Comparison of ENCODE assay signal across 8 cellular contexts in genomic region chr17:56938206-56938605, GRCh38. TPM values are rescaled to one million over a fixed set of nuclear protein-coding genes. Genes with fewer than 3 reads are reported as not detected.
A peak's percentile ranks its signal among the peaks of the same experiment; 100 is the strongest.
DNase-seq lines count a peak whose midpoint lies in the region; ATAC-seq, FAIRE-seq and TF ChIP-seq lines count a peak whose summit lies in the region.
"Not testable (repeated sequence)": the region's sequence is repeated elsewhere in the genome, so short reads cannot be mapped to it uniquely, and the experiment has no call there.

No MANE protein-coding gene starts in this region.

- not testable (repeated sequence) for TF ChIP-seq RAD21 in IMR-90 (IDR thresholded peaks at IDR 0.05; ENCODE audit: low read length)

- TF ChIP-seq CTCF in IMR-90 (conservative IDR thresholded peaks at IDR 0.05; ENCODE audit: low read depth, low read length); Panc1 (IDR thresholded peaks at IDR 0.05); endothelial cell of umbilical vein (IDR thresholded peaks at IDR 0.05; ENCODE audit: extremely low read depth in 1 of 2, insufficient read depth in 1 of 2, low read depth in 1 of 2, low read length in 2 of 2); keratinocyte (optimal IDR thresholded peaks at IDR 0.05 in 1 of 3, IDR thresholded peaks at IDR 0.05 in 1 of 3, conservative IDR thresholded peaks at IDR 0.05 in 1 of 3; ENCODE audit: extremely low read depth in 1 of 3, insufficient read depth in 2 of 3, low read length in 3 of 3): not testable (repeated sequence)

- H3K9me3 ChIP-seq in IMR-90 (ENCODE audit: control insufficient read depth, insufficient read depth, low read length); Panc1 (ENCODE audit: control insufficient read depth, insufficient read depth, low read depth, low read length); endothelial cell of umbilical vein (replicated peaks; ENCODE audit: control insufficient read depth, insufficient read depth, low read length); keratinocyte (ENCODE audit: control insufficient read depth, low read depth, low read length): not testable (repeated sequence)

- H3K4me1 ChIP-seq in IMR-90 (ENCODE audit: control insufficient read depth, insufficient read depth, low read length); Panc1 (ENCODE audit: control insufficient read depth, insufficient read depth, low read length): not testable (repeated sequence)
- peaks cover 24% of the 10 kb centered on the region for H3K4me1 ChIP-seq in endothelial cell of umbilical vein (ENCODE audit: control insufficient read depth, extremely low read depth, insufficient read depth, low read length)
- peaks cover 33% of the 10 kb centered on the region for H3K4me1 ChIP-seq in keratinocyte (ENCODE audit: control insufficient read depth, extremely low read depth, insufficient read depth, low read length)

- not testable (repeated sequence) for BruUV-seq in IMR-90 (replicated peaks; lab: Mats Ljungman, UMichigan); endothelial cell of umbilical vein (replicated peaks; lab: Mats Ljungman, UMichigan)
- BruUV-seq in Panc1 (replicated peaks; lab: Mats Ljungman, UMichigan), result TSS peak; percentile 69

- not testable (repeated sequence) for H2BK5ac ChIP-seq in IMR-90 (ENCODE audit: low read depth, low read length, poor library complexity, severe bottlenecking)

- H3K36me3 ChIP-seq in IMR-90 (ENCODE audit: control insufficient read depth, insufficient read depth, low read length), result peaks cover 24% of the 10 kb centered on the region
- peaks cover 10% of the 10 kb centered on the region; the same call in 1 of the 2 replicates for H3K36me3 ChIP-seq in Panc1 (ENCODE audit: control insufficient read depth, insufficient read depth, low read length)
- not testable (repeated sequence) for H3K36me3 ChIP-seq in endothelial cell of umbilical vein (ENCODE audit: control insufficient read depth in 2 of 2, extremely low read depth in 1 of 2, insufficient read depth in 2 of 2, low read length in 2 of 2)
- H3K36me3 ChIP-seq in keratinocyte (ENCODE audit: control insufficient read depth in 2 of 2, extremely low read depth in 1 of 2, insufficient read depth in 2 of 2, low read length in 2 of 2), result peaks cover 4 to 10% of the 10 kb centered on the region in 2 experiments

- peaks cover 37% of the 10 kb centered on the region for H3K4me1 Mint-ChIP-seq in activated CD4-positive, alpha-beta memory T cell treated with anti-CD3 and anti-CD28 coated beads, Interleukin-2, amount 10 ng/mL, durations not matched to agents 7 days and 5 days
- peaks cover 15% of the 10 kb centered on the region for H3K4me1 Mint-ChIP-seq in stimulated activated effector memory CD8-positive, alpha-beta T cell treated with anti-CD3 and anti-CD28 coated beads, Interleukin-12 subunit alpha, Interleukin-12 subunit beta, amount 100 ng/mL, for 72 hours

- peak overlapping the region; percentile 55 for H3K27ac Mint-ChIP-seq in activated CD4-positive, alpha-beta memory T cell treated with anti-CD3 and anti-CD28 coated beads, Interleukin-2, amount 10 ng/mL, durations not matched to agents 7 days and 5 days
- H3K27ac Mint-ChIP-seq in activated naive CD4-positive, alpha-beta T cell treated with anti-CD3 and anti-CD28 coated beads, Interleukin-2, amount 50 U/mL, for 72 hours, result peak overlapping the region; percentile 66 to 72
- peak overlapping the region; percentile 8 for H3K27ac Mint-ChIP-seq in stimulated activated effector memory CD8-positive, alpha-beta T cell treated with anti-CD3 and anti-CD28 coated beads, Interleukin-12 subunit alpha, Interleukin-12 subunit beta, amount 100 ng/mL, for 72 hours

- H3K14ac ChIP-seq in IMR-90 (replicated peaks; ENCODE audit: low read depth, low read length), result not testable (repeated sequence)

- ATAC-seq in IMR-90 (ENCODE audit: low read depth); Panc1; activated naive CD4-positive, alpha-beta T cell treated with anti-CD3 and anti-CD28 coated beads, Interleukin-2, amount 50 U/mL, for 72 hours; stimulated activated effector memory CD8-positive, alpha-beta T cell treated with anti-CD3 and anti-CD28 coated beads, Interleukin-12 subunit alpha, Interleukin-12 subunit beta, amount 100 ng/mL, for 72 hours: not testable (repeated sequence)

- not testable (repeated sequence) for TF ChIP-seq POLR2A in IMR-90 (IDR thresholded peaks at IDR 0.05; ENCODE audit: low read depth, low read length); endothelial cell of umbilical vein (IDR thresholded peaks at IDR 0.05; ENCODE audit: low read depth, low read length)

- H3K4me2 ChIP-seq in IMR-90 (ENCODE audit: low read depth, low read length), result not testable (repeated sequence)
- H3K4me2 ChIP-seq in endothelial cell of umbilical vein (ENCODE audit: insufficient read depth, low read length) (peak overlapping the region; percentile 89), keratinocyte (ENCODE audit: control insufficient read depth, extremely low read depth, insufficient read depth, low read depth, low read length) (peak overlapping the region; percentile 31)

- not testable (repeated sequence) for H2BK20ac ChIP-seq in IMR-90 (ENCODE audit: low read depth, low read length)

- dilution Hi-C loops in IMR-90 (cut with HindIII; ENCODE audit: low sequenced_read_pairs, unreplicated experiment); endothelial cell of umbilical vein (cut with MboI; ENCODE audit: extremely low pct_ligation_motif_present, low sequenced_read_pairs); keratinocyte (cut with MboI; ENCODE audit: extremely low pct_ligation_motif_present, low sequenced_read_pairs): not testable (repeated sequence)

- H4K5ac ChIP-seq in IMR-90 (ENCODE audit: low read depth, low read length), result not testable (repeated sequence)

- not testable (repeated sequence) for H3K23ac ChIP-seq in IMR-90 (ENCODE audit: low read depth, low read length)

- not testable (repeated sequence) for H3K56ac ChIP-seq in IMR-90 (ENCODE audit: extremely low read depth, insufficient read depth, low read length)

- H3K79me1 ChIP-seq in IMR-90 (ENCODE audit: low read depth in 1 of 2, low read length in 2 of 2), result not testable (repeated sequence)

- H3K4me3 ChIP-seq in IMR-90 (ENCODE audit: insufficient read depth, low read depth, low read length); Panc1 (ENCODE audit: low read depth in 2 of 2, low read length in 2 of 2); keratinocyte (ENCODE audit: control insufficient read depth in 2 of 3, extremely low read depth in 1 of 3, insufficient read depth in 2 of 3, low read depth in 1 of 3, low read length in 3 of 3): not testable (repeated sequence)
- H3K4me3 ChIP-seq in endothelial cell of umbilical vein (replicated peaks in 1 of 3; ENCODE audit: insufficient read depth in 1 of 3, low read depth in 1 of 3, low read length in 3 of 3), result peak overlapping the region in 1 of 3 experiments; percentile 30

- FAIRE-seq in endothelial cell of umbilical vein (lab: Jason Lieb, UNC), result peak; percentile 70
- not testable (repeated sequence) for FAIRE-seq in keratinocyte (lab: Jason Lieb, UNC)

- H3K27ac ChIP-seq in IMR-90 (ENCODE audit: insufficient read depth, low read length); Panc1 (ENCODE audit: low read length); keratinocyte (ENCODE audit: control insufficient read depth, insufficient read depth, low read length): not testable (repeated sequence)
- H3K27ac ChIP-seq in endothelial cell of umbilical vein (ENCODE audit: insufficient read depth, low read depth, low read length), result peak overlapping the region; percentile 78

- not testable (repeated sequence) for H3K27me3 ChIP-seq in IMR-90 (ENCODE audit: control insufficient read depth, insufficient read depth, low read length); Panc1 (ENCODE audit: control insufficient read depth, insufficient read depth, low read length); endothelial cell of umbilical vein (ENCODE audit: control insufficient read depth in 2 of 2, insufficient read depth in 2 of 2, low read length in 2 of 2); keratinocyte (ENCODE audit: control insufficient read depth, extremely low read depth, insufficient read depth, low read length)

- in situ Hi-C loops in IMR-90 (cut with MboI; ENCODE audit: low sequenced_read_pairs), result loop anchor here (5.0 to 25.0 kb wide), 2 partner anchors 121 to 351 kb away; partner anchors contain the start of gene NOG
- in situ Hi-C loops in Panc1 (cut with HindIII; ENCODE audit: low pct_unique_long_range_greater_than_20kb, low sequenced_read_pairs), result not testable (repeated sequence)

- not testable (repeated sequence) for H3K9me3 Mint-ChIP-seq in activated CD4-positive, alpha-beta memory T cell treated with anti-CD3 and anti-CD28 coated beads, Interleukin-2, amount 10 ng/mL, durations not matched to agents 7 days and 5 days; activated naive CD4-positive, alpha-beta T cell treated with anti-CD3 and anti-CD28 coated beads, Interleukin-2, amount 50 U/mL, for 72 hours; stimulated activated effector memory CD8-positive, alpha-beta T cell treated with anti-CD3 and anti-CD28 coated beads, Interleukin-12 subunit alpha, Interleukin-12 subunit beta, amount 100 ng/mL, for 72 hours

- not testable (repeated sequence) for H4K8ac ChIP-seq in IMR-90 (ENCODE audit: low read depth in 2 of 2, low read length in 2 of 2)

- H2AK9ac ChIP-seq in IMR-90 (replicated peaks; ENCODE audit: low read depth, low read length, poor library complexity), result not testable (repeated sequence)

- not testable (repeated sequence) for H3K9ac ChIP-seq in IMR-90 (ENCODE audit: low read depth, low read length); keratinocyte (ENCODE audit: control insufficient read depth, extremely low read depth, insufficient read depth, low read length)
- H3K9ac ChIP-seq in endothelial cell of umbilical vein (replicated peaks; ENCODE audit: extremely low read depth, insufficient read depth, low read length), result peak overlapping the region; percentile 41

- not testable (repeated sequence) for H2AFZ ChIP-seq in IMR-90 (replicated peaks; ENCODE audit: low read length, poor library complexity); endothelial cell of umbilical vein (ENCODE audit: low read depth, low read length); keratinocyte (ENCODE audit: control insufficient read depth, low read length)

- not testable (repeated sequence) for H3K79me2 ChIP-seq in endothelial cell of umbilical vein (ENCODE audit: control insufficient read depth, insufficient read depth, low read length); keratinocyte (ENCODE audit: control insufficient read depth, insufficient read depth, low read length)

- POLR2A ChIA-PET in IMR-90 (lab: Charles Lee; ENCODE audit: unreplicated experiment); Panc1 (lab: Charles Lee); activated CD4-positive, alpha-beta memory T cell treated with anti-CD3 and anti-CD28 coated beads, Interleukin-2, amount 10 ng/mL, durations not matched to agents 7 days and 5 days (lab: Charles Lee): not testable (repeated sequence)
- POLR2A ChIA-PET in endothelial cell of umbilical vein (lab: Charles Lee), result interaction anchor here (1.0 kb wide), 1 partner anchor 24 kb away, joined by 5 read pairs; the partner anchor contains the start of gene TRIM25

- H3K36me3 Mint-ChIP-seq in activated CD4-positive, alpha-beta memory T cell treated with anti-CD3 and anti-CD28 coated beads, Interleukin-2, amount 10 ng/mL, durations not matched to agents 7 days and 5 days (ENCODE audit: low read depth), result peaks cover 51% of the 10 kb centered on the region
- H3K36me3 Mint-ChIP-seq in activated naive CD4-positive, alpha-beta T cell treated with anti-CD3 and anti-CD28 coated beads, Interleukin-2, amount 50 U/mL, for 72 hours, result peaks cover 16 to 25% of the 10 kb centered on the region in 2 donors
- peaks cover 85% of the 10 kb centered on the region for H3K36me3 Mint-ChIP-seq in stimulated activated effector memory CD8-positive, alpha-beta T cell treated with anti-CD3 and anti-CD28 coated beads, Interleukin-12 subunit alpha, Interleukin-12 subunit beta, amount 100 ng/mL, for 72 hours

- not testable (repeated sequence) for H2BK15ac ChIP-seq in IMR-90 (ENCODE audit: low read depth, low read length)

- H4K91ac ChIP-seq in IMR-90 (ENCODE audit: insufficient read depth, low read depth, low read length), result not testable (repeated sequence)

- H4K20me1 ChIP-seq in IMR-90 (ENCODE audit: insufficient read depth, low read length); endothelial cell of umbilical vein (replicated peaks; ENCODE audit: control insufficient read depth, extremely low read depth, insufficient read depth, low read length); keratinocyte (ENCODE audit: control insufficient read depth, extremely low read depth, insufficient read depth, low read length): not testable (repeated sequence)

- H3K18ac ChIP-seq in IMR-90 (ENCODE audit: low read depth, low read length), result not testable (repeated sequence)

- intact Hi-C loops in IMR-90 (cut with micrococcal nuclease); endothelial cell of umbilical vein (cut with micrococcal nuclease): not testable (repeated sequence)
- intact Hi-C loops in Panc1 (cut with micrococcal nuclease; ENCODE audit: unreplicated experiment), result loop anchor here (2.0 kb wide), 1 partner anchor 119 kb away; no protein-coding TSS in a partner anchor

- not testable (repeated sequence) for H3K4ac ChIP-seq in IMR-90 (ENCODE audit: low read depth, low read length)

- not testable (repeated sequence) for H3K9me1 ChIP-seq in IMR-90 (ENCODE audit: insufficient read depth, low read length); endothelial cell of umbilical vein (replicated peaks; ENCODE audit: control insufficient read depth, extremely low read depth, insufficient read depth, low read length); keratinocyte (ENCODE audit: control insufficient read depth, extremely low read depth, insufficient read depth, low read length)

- no CpG with 5 or more reads among the region's 5 CpGs for WGBS in IMR-90 (ENCODE audit: extremely low coverage in 2 of 2, insufficient read length in 1 of 2), 2 experiments

- not testable (repeated sequence) for H3K27me3 Mint-ChIP-seq in activated CD4-positive, alpha-beta memory T cell treated with anti-CD3 and anti-CD28 coated beads, Interleukin-2, amount 10 ng/mL, durations not matched to agents 7 days and 5 days

- not testable (repeated sequence) for H2BK120ac ChIP-seq in IMR-90 (ENCODE audit: low read depth, low read length)

- not testable (repeated sequence) for H3K4me3 Mint-ChIP-seq in activated CD4-positive, alpha-beta memory T cell treated with anti-CD3 and anti-CD28 coated beads, Interleukin-2, amount 10 ng/mL, durations not matched to agents 7 days and 5 days; stimulated activated effector memory CD8-positive, alpha-beta T cell treated with anti-CD3 and anti-CD28 coated beads, Interleukin-12 subunit alpha, Interleukin-12 subunit beta, amount 100 ng/mL, for 72 hours

- H2AK5ac ChIP-seq in IMR-90 (ENCODE audit: low read depth, low read length), result not testable (repeated sequence)

- DNase-seq in Daoy (ENCODE audit: low read depth), result peak; percentile 8
- DNase-seq in IMR-90, result peak; percentile 27
- DNase-seq in Panc1 (ENCODE audit: low read depth, low spot score); activated CD4-positive, alpha-beta memory T cell treated with anti-CD3 and anti-CD28 coated beads, Interleukin-2, amount 10 ng/mL, durations not matched to agents 7 days and 5 days; activated naive CD4-positive, alpha-beta T cell treated with anti-CD3 and anti-CD28 coated beads, Interleukin-2, amount 50 U/mL, for 72 hours (ENCODE audit: low spot score in 2 of 2); keratinocyte (ENCODE audit: low read depth, low spot score); stimulated activated effector memory CD8-positive, alpha-beta T cell treated with anti-CD3 and anti-CD28 coated beads, Interleukin-12 subunit alpha, Interleukin-12 subunit beta, amount 100 ng/mL, for 72 hours (ENCODE audit: low spot score in 2 of 2): not testable (repeated sequence)
- DNase-seq in endothelial cell of umbilical vein (ENCODE audit: low read depth, low spot score), result peak; percentile 67

- CTCF ChIA-PET in IMR-90 (lab: Yijun Ruan, JAX); Panc1 (lab: Charles Lee): not testable (repeated sequence)
- CTCF ChIA-PET in activated CD4-positive, alpha-beta memory T cell treated with anti-CD3 and anti-CD28 coated beads, Interleukin-2, amount 10 ng/mL, durations not matched to agents 7 days and 5 days (lab: Charles Lee), result interaction anchor here (0.8 to 1.1 kb wide), 3 partner anchors 27 to 120 kb away, joined by 3 to 7 read pairs (median 3); no protein-coding TSS in a partner anchor
- CTCF ChIA-PET in endothelial cell of umbilical vein (lab: Charles Lee), result interaction anchor here (0.7 to 1.1 kb wide), 5 partner anchors 33 to 158 kb away, joined by 3 to 25 read pairs (median 4); no protein-coding TSS in a partner anchor

RNA-seq across cellular contexts. Expression of gene COIL, which starts 22.6 kb away (rescaled TPM):
- 16.5 and 16.9 TPM in 2 replicates for total RNA-seq in Daoy (2014; rRNA removed; shearing (Covaris generic))
- 13.3 and 21.7 TPM in 2 replicates for total RNA-seq in IMR-90 (2012; rRNA removed)
- 4.3 and 5.2 TPM in 2 replicates for polyA plus RNA-seq in IMR-90 (2012; rRNA removed)
- 1.2 and 1.9 TPM in 2 replicates for polyA plus RNA-seq in IMR-90 (2012; cell fraction: cytosol; rRNA removed)
- polyA plus RNA-seq in IMR-90 (2012; cell fraction: nucleus; rRNA removed; ENCODE audit: low replicate concordance), result 1.7 and 5.6 TPM in 2 replicates
- total RNA-seq in Panc1 (2021; ENCODE audit: unreplicated experiment), result 32.9 TPM
- polyA plus RNA-seq in Panc1 (2012; ENCODE audit: insufficient read length), result 12.3 TPM
- 10 to 100 TPM; 16.2 to 17.2 TPM for total RNA-seq in activated CD4-positive, alpha-beta memory T cell treated with anti-CD3 and anti-CD28 coated beads, Interleukin-2, amount 10 ng/mL, durations not matched to agents 7 days and 5 days
- total RNA-seq in activated naive CD4-positive, alpha-beta T cell treated with anti-CD3 and anti-CD28 coated beads, Interleukin-2, amount 50 U/mL, for 72 hours, result 10 to 100 TPM; 22.6 to 26.1 TPM
- total RNA-seq in endothelial cell of umbilical vein, result 17.6 and 20.6 TPM in 2 replicates
- 2.7 and 4.2 TPM in 2 replicates for polyA plus RNA-seq in endothelial cell of umbilical vein
- 4.8 and 5.3 TPM in 2 replicates for polyA plus RNA-seq in endothelial cell of umbilical vein (2011; cell fraction: cytosol; rRNA removed)
- 6.7 and 7.6 TPM in 2 replicates for polyA plus RNA-seq in endothelial cell of umbilical vein (2011; cell fraction: nucleus; rRNA removed)
- polyA plus RNA-seq in endothelial cell of umbilical vein (2012), result 12.0 and 16.0 TPM in 2 replicates
- 3.9 and 5.0 TPM in 2 replicates for polyA minus RNA-seq in endothelial cell of umbilical vein
- 3.8 TPM for polyA minus RNA-seq in endothelial cell of umbilical vein (2011; cell fraction: cytosol; rRNA and poly(A)+ RNA removed)
- 5.0 and 5.1 TPM in 2 replicates for polyA minus RNA-seq in endothelial cell of umbilical vein (2011; cell fraction: nucleus; rRNA and poly(A)+ RNA removed)
- 7.2 to 11.6 TPM (median 8.3 TPM) in 3 replicates for polyA plus RNA-seq in keratinocyte
- polyA plus RNA-seq in keratinocyte (2011; ENCODE audit: low read depth), result 23.9 TPM
- polyA plus RNA-seq in keratinocyte (2011; cell fraction: cytosol; rRNA removed), result 4.6 and 7.5 TPM in 2 replicates
- polyA plus RNA-seq in keratinocyte (2011; cell fraction: nucleus; rRNA removed), result 8.7 and 13.9 TPM in 2 replicates
- polyA plus RNA-seq in keratinocyte (2012; ENCODE audit: low replicate concordance), result 12.0 and 13.5 TPM in 2 replicates
- 1.7 to 3.9 TPM (median 3.0 TPM) in 3 replicates for polyA minus RNA-seq in keratinocyte
- 2.3 TPM for polyA minus RNA-seq in keratinocyte (2011; cell fraction: cytosol; rRNA and poly(A)+ RNA removed)
- polyA minus RNA-seq in keratinocyte (2011; cell fraction: nucleus; rRNA and poly(A)+ RNA removed), result 3.3 and 4.3 TPM in 2 replicates

RNA-seq across cellular contexts. Expression of gene TRIM25, which starts 24.4 kb away (rescaled TPM):
- total RNA-seq in Daoy (2014; rRNA removed; shearing (Covaris generic)), result 4.5 and 10.1 TPM in 2 replicates
- total RNA-seq in IMR-90 (2012; rRNA removed), result 25.5 and 28.9 TPM in 2 replicates
- polyA plus RNA-seq in IMR-90 (2012; rRNA removed), result 27.5 and 29.9 TPM in 2 replicates
- polyA plus RNA-seq in IMR-90 (2012; cell fraction: cytosol; rRNA removed), result 8.4 and 14.0 TPM in 2 replicates
- 57.2 and 84.7 TPM in 2 replicates for polyA plus RNA-seq in IMR-90 (2012; cell fraction: nucleus; rRNA removed; ENCODE audit: low replicate concordance)
- total RNA-seq in Panc1 (2021; ENCODE audit: unreplicated experiment), result 73.2 TPM
- 42.3 TPM for polyA plus RNA-seq in Panc1 (2012; ENCODE audit: insufficient read length)
- 100 to 1,000 TPM; 180 to 181 TPM for total RNA-seq in activated CD4-positive, alpha-beta memory T cell treated with anti-CD3 and anti-CD28 coated beads, Interleukin-2, amount 10 ng/mL, durations not matched to agents 7 days and 5 days
- total RNA-seq in activated naive CD4-positive, alpha-beta T cell treated with anti-CD3 and anti-CD28 coated beads, Interleukin-2, amount 50 U/mL, for 72 hours, result 100 to 1,000 TPM; 139 to 215 TPM
- total RNA-seq in endothelial cell of umbilical vein, result 69.4 and 98.4 TPM in 2 replicates
- polyA plus RNA-seq in endothelial cell of umbilical vein, result 42.8 and 51.1 TPM in 2 replicates
- polyA plus RNA-seq in endothelial cell of umbilical vein (2011; cell fraction: cytosol; rRNA removed), result 32.9 and 35.4 TPM in 2 replicates
- polyA plus RNA-seq in endothelial cell of umbilical vein (2011; cell fraction: nucleus; rRNA removed), result 125 and 147 TPM in 2 replicates
- 60.8 and 86.4 TPM in 2 replicates for polyA plus RNA-seq in endothelial cell of umbilical vein (2012)
- 92.0 and 119 TPM in 2 replicates for polyA minus RNA-seq in endothelial cell of umbilical vein
- 36.7 TPM for polyA minus RNA-seq in endothelial cell of umbilical vein (2011; cell fraction: cytosol; rRNA and poly(A)+ RNA removed)
- polyA minus RNA-seq in endothelial cell of umbilical vein (2011; cell fraction: nucleus; rRNA and poly(A)+ RNA removed), result 71.4 and 80.7 TPM in 2 replicates
- 35.0 to 98.7 TPM (median 60.3 TPM) in 3 replicates for polyA plus RNA-seq in keratinocyte
- 138 TPM for polyA plus RNA-seq in keratinocyte (2011; ENCODE audit: low read depth)
- 45.1 and 67.0 TPM in 2 replicates for polyA plus RNA-seq in keratinocyte (2011; cell fraction: cytosol; rRNA removed)
- 75.6 and 97.0 TPM in 2 replicates for polyA plus RNA-seq in keratinocyte (2011; cell fraction: nucleus; rRNA removed)
- polyA plus RNA-seq in keratinocyte (2012; ENCODE audit: low replicate concordance), result 38.6 and 67.5 TPM in 2 replicates
- 48.1 to 70.4 TPM (median 59.6 TPM) in 3 replicates for polyA minus RNA-seq in keratinocyte
- 55.8 TPM for polyA minus RNA-seq in keratinocyte (2011; cell fraction: cytosol; rRNA and poly(A)+ RNA removed)
- polyA minus RNA-seq in keratinocyte (2011; cell fraction: nucleus; rRNA and poly(A)+ RNA removed), result 58.3 and 90.5 TPM in 2 replicates

RNA-seq across cellular contexts. Expression of gene SCPEP1, which starts 39.7 kb away (rescaled TPM):
- total RNA-seq in Daoy (2014; rRNA removed; shearing (Covaris generic)), result 27.5 and 28.3 TPM in 2 replicates
- total RNA-seq in IMR-90 (2012; rRNA removed) (16.5 and 16.7 TPM in 2 replicates), Panc1 (2021; ENCODE audit: unreplicated experiment) (50.7 TPM), endothelial cell of umbilical vein (38.6 and 49.4 TPM in 2 replicates)
- polyA plus RNA-seq in IMR-90 (2012; rRNA removed) (29.8 and 32.1 TPM in 2 replicates), endothelial cell of umbilical vein (35.3 and 43.6 TPM in 2 replicates), keratinocyte (33.7 to 43.4 TPM (median 34.4 TPM) in 3 replicates)
- 20.9 and 26.8 TPM in 2 replicates for polyA plus RNA-seq in IMR-90 (2012; cell fraction: cytosol; rRNA removed)
- 35.9 and 56.4 TPM in 2 replicates for polyA plus RNA-seq in IMR-90 (2012; cell fraction: nucleus; rRNA removed; ENCODE audit: low replicate concordance)
- 47.2 TPM for polyA plus RNA-seq in Panc1 (2012; ENCODE audit: insufficient read length)
- total RNA-seq in activated CD4-positive, alpha-beta memory T cell treated with anti-CD3 and anti-CD28 coated beads, Interleukin-2, amount 10 ng/mL, durations not matched to agents 7 days and 5 days, result 10 to 100 TPM; 25.0 to 27.1 TPM
- 10 to 100 TPM; 17.6 to 33.2 TPM for total RNA-seq in activated naive CD4-positive, alpha-beta T cell treated with anti-CD3 and anti-CD28 coated beads, Interleukin-2, amount 50 U/mL, for 72 hours
- 42.8 and 43.1 TPM in 2 replicates for polyA plus RNA-seq in endothelial cell of umbilical vein (2011; cell fraction: cytosol; rRNA removed)
- polyA plus RNA-seq in endothelial cell of umbilical vein (2011; cell fraction: nucleus; rRNA removed), result 59.9 and 74.0 TPM in 2 replicates
- 69.0 and 72.9 TPM in 2 replicates for polyA plus RNA-seq in endothelial cell of umbilical vein (2012)
- polyA minus RNA-seq in endothelial cell of umbilical vein (17.9 and 20.0 TPM in 2 replicates), keratinocyte (8.3 to 11.4 TPM (median 9.4 TPM) in 3 replicates)
- 8.7 TPM for polyA minus RNA-seq in endothelial cell of umbilical vein (2011; cell fraction: cytosol; rRNA and poly(A)+ RNA removed)
- polyA minus RNA-seq in endothelial cell of umbilical vein (2011; cell fraction: nucleus; rRNA and poly(A)+ RNA removed), result 9.1 and 11.4 TPM in 2 replicates
- polyA plus RNA-seq in keratinocyte (2011; ENCODE audit: low read depth), result 29.0 TPM
- 12.3 and 14.0 TPM in 2 replicates for polyA plus RNA-seq in keratinocyte (2011; cell fraction: cytosol; rRNA removed)
- 68.3 and 81.9 TPM in 2 replicates for polyA plus RNA-seq in keratinocyte (2011; cell fraction: nucleus; rRNA removed)
- polyA plus RNA-seq in keratinocyte (2012; ENCODE audit: low replicate concordance), result 25.0 TPM in 2 replicates
- 15.3 TPM for polyA minus RNA-seq in keratinocyte (2011; cell fraction: cytosol; rRNA and poly(A)+ RNA removed)
- polyA minus RNA-seq in keratinocyte (2011; cell fraction: nucleus; rRNA and poly(A)+ RNA removed), result 15.5 and 31.0 TPM in 2 replicates

Comparison
In these comparisons a context has a peak if more than half of its experiments do, and no peak if none do; other contexts are left out.
1. H3K27ac Mint-ChIP-seq: peak in every context shown above with its lines; median percentile 69 in activated naive CD4-positive, alpha-beta T cell treated with anti-CD3 and anti-CD28 coated beads, Interleukin-2, amount 50 U/mL, for 72 hours; 55 in activated CD4-positive, alpha-beta memory T cell treated with anti-CD3 and anti-CD28 coated beads, Interleukin-2, amount 10 ng/mL, durations not matched to agents 7 days and 5 days; 8 in stimulated activated effector memory CD8-positive, alpha-beta T cell treated with anti-CD3 and anti-CD28 coated beads, Interleukin-12 subunit alpha, Interleukin-12 subunit beta, amount 100 ng/mL, for 72 hours.